ENCODE assay signal across 8 cellular contexts in genomic region chr19:10418281-10419199, GRCh38. TPM values are rescaled to one million over a fixed set of nuclear protein-coding genes. Genes with fewer than 3 reads are reported as not detected.
A peak's percentile ranks its signal among the peaks of the same experiment; 100 is the strongest.
DNase-seq lines count a peak whose midpoint lies in the region; TF ChIP-seq lines count a peak whose summit lies in the region.

No MANE protein-coding gene starts in this region.

- DNase-seq in AG10803 (ENCODE audit: low read depth) (no peak), SW480 (ENCODE audit: low spot score) (peak; percentile 55), thyroid gland (no peak), HuH-7 (ENCODE audit: low spot score) (no peak), DMS79 treated with DMSO at 0.1 percent for 48 hours (lab: John Stamatoyannopoulos, UW) (no peak), right atrium auricular region (ENCODE audit: low spot score) (no peak)

- no peak overlapping the region for H3K9ac ChIP-seq in iPS-15b (ENCODE audit: low read depth, low read length)

- 2 to 3% methylated on average over 31 to 35 of the region's 35 CpGs for WGBS in thyroid gland, 2 donors

- H3K4me1 ChIP-seq in iPS-15b (ENCODE audit: control insufficient read depth, insufficient read depth, low read length) (no peaks in the 10 kb centered on the region), thyroid gland (peaks cover 20 to 48% of the 10 kb centered on the region in 2 donors), right atrium auricular region (peaks cover 0 to 54% of the 10 kb centered on the region in 2 donors)

- H3K4me3 ChIP-seq in AG10803 (ENCODE audit: low read length) (peak overlapping the region; percentile 40; the same call in 1 of the 2 replicates), iPS-15b (ENCODE audit: low read depth, low read length) (peak overlapping the region; percentile 56), thyroid gland (replicated peaks in 1 of 3) (no peak overlapping the region), right atrium auricular region (peak overlapping the region in 1 of 2 donors; percentile 31)

- H3K27ac ChIP-seq in thyroid gland (no peak overlapping the region), right atrium auricular region (no peak overlapping the region)

- H3K36me3 ChIP-seq in iPS-15b (ENCODE audit: control insufficient read depth, insufficient read depth, low read length) (no peaks in the 10 kb centered on the region), thyroid gland (no peaks in the 10 kb centered on the region), right atrium auricular region (no peaks in the 10 kb centered on the region)

- no peak; the same call in 1 of the 2 replicates for TF ChIP-seq CTCF in AG10803 (conservative IDR thresholded peaks at IDR 0.05; ENCODE audit: low read length)
- TF ChIP-seq CTCF in GM12874 (IDR thresholded peaks at IDR 0.05; ENCODE audit: insufficient read depth, low read depth, low read length) = peak; percentile 8; the same call in 1 of the 2 replicates
- TF ChIP-seq CTCF in thyroid gland (IDR thresholded peaks at IDR 0.05) = no peak
- no peak for TF ChIP-seq CTCF in right atrium auricular region (IDR thresholded peaks at IDR 0.05)

- H3K9me3 ChIP-seq in iPS-15b (ENCODE audit: control insufficient read depth, insufficient read depth, low read length) (no peaks in the 10 kb centered on the region), thyroid gland (no peaks in the 10 kb centered on the region), right atrium auricular region (no peaks in the 10 kb centered on the region)

- H3K27me3 ChIP-seq in iPS-15b (ENCODE audit: control insufficient read depth, insufficient read depth, low read length) (peaks cover 66% of the 10 kb centered on the region), thyroid gland (peaks cover 43% of the 10 kb centered on the region), right atrium auricular region (peaks cover 23 to 63% of the 10 kb centered on the region in 2 donors)

- intact Hi-C loops in thyroid gland (cut with DNase I) = no loop called here

- no peak for TF ChIP-seq POLR2A in thyroid gland (IDR thresholded peaks at IDR 0.05)

RNA-seq across cellular contexts. Expression of gene PDE4A, which starts 1.8 kb away (rescaled TPM):
- 10 to 100 TPM; 16.1 to 21.0 (median 18.4) TPM for total RNA-seq in thyroid gland
- total RNA-seq in right atrium auricular region = 1 to 10 TPM; 9.4 to 9.9 TPM

RNA-seq across cellular contexts. Expression of gene CDC37, which starts 15.2 kb away (rescaled TPM):
- total RNA-seq in thyroid gland (100 to 1,000 TPM in 3 of 4 donors, 10 to 100 TPM in 1; 99.7 to 154 (median 125) TPM), right atrium auricular region (100 to 1,000 TPM; 130 to 131 TPM)

RNA-seq across cellular contexts. Expression of gene TYK2, which starts 38.2 kb away (rescaled TPM):
- total RNA-seq in thyroid gland (100 to 1,000 TPM in 1 of 4 donors, 10 to 100 TPM in 3; 59.1 to 127 (median 70.3) TPM), right atrium auricular region (10 to 100 TPM; 31.7 to 58.8 TPM)

Comparison
In these comparisons a context has a peak if more than half of its experiments do, and no peak if none do; other contexts are left out.
1. H3K4me3 ChIP-seq: peak in AG10803 (single experiment) and iPS-15b (single experiment); none in thyroid gland (0 of 3).